Comparison of ENCODE assay signal across 9 cellular contexts in genomic region chr7:98165827-98166667, GRCh38. TPM values are rescaled to one million over a fixed set of nuclear protein-coding genes. Genes with fewer than 3 reads are reported as not detected.
DNase-seq lines count a peak whose midpoint lies in the region; ATAC-seq and TF ChIP-seq lines count a peak whose summit lies in the region.
"Had no signal": no experiment of that assay in that cellular context is flagged by ENCODE, and none has a peak within 500 bp of the region (broad histone marks: within the 10 kb centered on the region; RNA-seq: fewer than 3 reads in every experiment).

No MANE protein-coding gene starts in this region.

- no peaks in the 10 kb centered on the region for H3K27me3 Mint-ChIP-seq in progenitor cell of endocrine pancreas

- no peak overlapping the region for H3K27ac Mint-ChIP-seq in progenitor cell of endocrine pancreas

- ATAC-seq in GM21825 (IDR thresholded peaks at IDR 0.05; ENCODE audit: unreplicated experiment) (peak; percentile 61), HG03039 (IDR thresholded peaks at IDR 0.05; ENCODE audit: unreplicated experiment) (no peak), HG02678 (IDR thresholded peaks at IDR 0.05; ENCODE audit: unreplicated experiment) (no peak)

- DNase-seq in COLO668 (lab: John Stamatoyannopoulos, UW; ENCODE audit: unreplicated experiment) (peak; percentile 52), NCI-H2227 (lab: John Stamatoyannopoulos, UW; ENCODE audit: unreplicated experiment) (peak; percentile 63), activated T-cell treated with anti-CD3 and anti-CD28 coated beads for 1 hour (ENCODE audit: low read depth) (peak; percentile 46), germinal center (ENCODE audit: low spot score) (peak; percentile 50), progenitor cell of endocrine pancreas (ENCODE audit: low spot score, unreplicated experiment) (peak; percentile 40)

- H3K4me3 Mint-ChIP-seq in progenitor cell of endocrine pancreas (ENCODE audit: low read depth) = no peak overlapping the region

- H3K4me1 Mint-ChIP-seq in progenitor cell of endocrine pancreas (ENCODE audit: low read depth) = peaks cover 2% of the 10 kb centered on the region

- TF ChIP-seq CTCF in progenitor cell of endocrine pancreas (IDR thresholded peaks at IDR 0.05; ENCODE audit: unreplicated experiment) = peak; percentile 76

- H3K9me3 Mint-ChIP-seq in progenitor cell of endocrine pancreas (ENCODE audit: low read depth) = no peaks in the 10 kb centered on the region

- no peaks in the 10 kb centered on the region for H3K36me3 Mint-ChIP-seq in progenitor cell of endocrine pancreas (ENCODE audit: insufficient read depth)

RNA-seq across cellular contexts. Expression of gene BHLHA15, which starts 45.2 kb away (rescaled TPM):
- 0.57 and 1.7 TPM in 2 replicates for total RNA-seq in progenitor cell of endocrine pancreas
- total RNA-seq: HT1080 had no signal

RNA-seq across cellular contexts. Expression of gene LMTK2, which starts 59.4 kb away (rescaled TPM):
- 31.0 and 32.3 TPM in 2 replicates for total RNA-seq in progenitor cell of endocrine pancreas
